Comparison of ENCODE assay signal across 8 cellular contexts in the genomic region with DNA sequence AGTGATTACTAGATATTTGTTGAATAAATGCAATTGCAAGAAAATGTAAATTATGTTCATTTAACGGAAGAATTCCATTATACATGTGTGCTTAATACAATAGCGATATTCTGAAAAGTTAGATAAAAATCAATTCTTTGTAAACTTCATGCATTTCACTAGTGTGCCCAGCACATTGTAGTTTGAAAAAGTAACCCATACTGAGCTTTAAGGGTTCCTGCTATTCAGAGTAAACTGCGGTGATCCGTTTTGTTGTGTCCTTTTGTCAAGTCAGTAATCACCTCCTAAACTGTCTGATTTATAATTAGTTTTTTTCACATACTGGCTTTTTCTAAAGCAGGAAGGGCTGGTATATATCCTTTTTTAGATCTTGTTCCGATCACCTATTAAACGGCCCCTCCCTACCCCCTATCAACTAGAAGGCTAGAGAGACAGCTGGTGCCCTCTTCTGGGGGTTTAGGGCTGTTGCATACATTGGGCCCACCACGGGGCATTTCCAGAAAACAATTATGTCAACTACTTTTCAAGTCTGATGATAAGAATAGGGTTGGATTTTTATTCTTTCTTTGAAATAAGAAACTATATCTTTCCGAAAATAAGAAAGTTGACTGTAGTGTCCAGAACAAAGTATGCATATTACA. TPM values are rescaled to one million over a fixed set of nuclear protein-coding genes. Genes with fewer than 3 reads are reported as not detected.
DNase-seq lines count a peak whose midpoint lies in the region; ATAC-seq and TF ChIP-seq lines count a peak whose summit lies in the region.

No MANE protein-coding gene starts in this region.

- DNase-seq in AG08396 (ENCODE audit: low spot score) (peak; percentile 48), NAMALWA (ENCODE audit: low spot score) (peak; percentile 49), choroid plexus epithelial cell (ENCODE audit: low read depth) (peak; percentile 62), lung microvascular endothelial cell (ENCODE audit: low read depth in 2 of 2) (peak; percentile 56 to 68), activated gamma-delta T cell treated with Interleukin-2 at 50 U/mL for 16 hours (no peak)

- ATAC-seq in HG03442 (IDR thresholded peaks at IDR 0.05; ENCODE audit: unreplicated experiment): no peak
- no peak for ATAC-seq in HG03520 (IDR thresholded peaks at IDR 0.05; ENCODE audit: unreplicated experiment)

- H3K4me3 ChIP-seq in GM12875 (ENCODE audit: low read depth, low read length) (no peak overlapping the region), choroid plexus epithelial cell (ENCODE audit: low read depth, low read length) (no peak overlapping the region)

- peak; percentile 47; the same call in 1 of the 2 replicates for TF ChIP-seq CTCF in GM12875 (IDR thresholded peaks at IDR 0.05; ENCODE audit: borderline replicate concordance, insufficient read depth, low read depth, low read length)
- peak; percentile 85 for TF ChIP-seq CTCF in choroid plexus epithelial cell (conservative IDR thresholded peaks at IDR 0.05; ENCODE audit: low read depth, low read length)

RNA-seq across cellular contexts. Expression of a gene that starts 7.0 kb away (rescaled TPM):
- not detected in 2 replicates for total RNA-seq in lung microvascular endothelial cell
